ENCODE assay signal across 8 cellular contexts in the genomic region with DNA sequence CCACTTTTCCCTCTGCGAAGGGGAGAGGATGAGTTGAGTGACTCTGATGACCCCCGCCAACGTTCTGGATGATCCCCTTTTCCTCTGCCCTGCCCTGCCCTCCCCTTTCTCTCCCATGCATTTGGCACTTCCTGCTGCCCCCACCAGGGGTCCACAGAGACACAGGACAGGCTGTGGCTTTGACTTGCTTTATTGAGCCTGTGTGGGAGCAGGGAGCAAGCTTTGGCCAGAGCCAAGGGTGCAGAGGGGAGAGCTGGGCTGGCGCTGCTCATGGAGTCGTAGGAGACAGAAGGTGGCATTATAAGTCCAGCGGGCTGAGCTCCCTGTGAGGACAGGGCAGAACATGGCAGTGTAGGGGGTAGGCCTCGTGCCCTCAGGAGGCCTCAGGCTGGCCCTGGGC. TPM values are rescaled to one million over a fixed set of nuclear protein-coding genes. Genes with fewer than 3 reads are reported as not detected.
DNase-seq lines count a peak whose midpoint lies in the region; ATAC-seq and TF ChIP-seq lines count a peak whose summit lies in the region.

No MANE protein-coding gene starts in this region.

- H3K4me3 Mint-ChIP-seq in glutamatergic neuron (ENCODE audit: unreplicated experiment) = no peak overlapping the region
- H3K4me3 Mint-ChIP-seq in activated CD8-positive, alpha-beta memory T cell treated with anti-CD3 and anti-CD28 coated beads, Interleukin-2, amount 10 ng/mL, durations not matched to agents 7 days and 5 days = no peak overlapping the region

- TF ChIP-seq CTCF in glutamatergic neuron (IDR thresholded peaks at IDR 0.05; ENCODE audit: partially characterized antibody, unreplicated experiment) = peak; percentile 88

- ATAC-seq in GM21723 (IDR thresholded peaks at IDR 0.05; ENCODE audit: unreplicated experiment) = no peak
- ATAC-seq in activated CD8-positive, alpha-beta memory T cell treated with anti-CD3 and anti-CD28 coated beads, Interleukin-2, amount 10 ng/mL, durations not matched to agents 7 days and 5 days = no peak

- H3K27me3 Mint-ChIP-seq in glutamatergic neuron (ENCODE audit: unreplicated experiment) = peaks cover 5% of the 10 kb centered on the region
- H3K27me3 Mint-ChIP-seq in activated CD8-positive, alpha-beta memory T cell treated with anti-CD3 and anti-CD28 coated beads, Interleukin-2, amount 10 ng/mL, durations not matched to agents 7 days and 5 days = peaks cover 29% of the 10 kb centered on the region

- peaks cover 6% of the 10 kb centered on the region for H3K4me1 Mint-ChIP-seq in glutamatergic neuron (ENCODE audit: low read depth, unreplicated experiment)
- peaks cover 12% of the 10 kb centered on the region for H3K4me1 Mint-ChIP-seq in activated CD8-positive, alpha-beta memory T cell treated with anti-CD3 and anti-CD28 coated beads, Interleukin-2, amount 10 ng/mL, durations not matched to agents 7 days and 5 days

- H3K36me3 Mint-ChIP-seq in glutamatergic neuron (ENCODE audit: unreplicated experiment) = no peaks in the 10 kb centered on the region
- H3K36me3 Mint-ChIP-seq in activated CD8-positive, alpha-beta memory T cell treated with anti-CD3 and anti-CD28 coated beads, Interleukin-2, amount 10 ng/mL, durations not matched to agents 7 days and 5 days = no peaks in the 10 kb centered on the region

- DNase-seq in CD1c-positive myeloid dendritic cell (ENCODE audit: extremely low spot score) (peak; percentile 17), H4 (ENCODE audit: low spot score) (peak; percentile 51), SK-N-DZ (ENCODE audit: low spot score) (peak; percentile 87), glutamatergic neuron (peak; percentile 85), middle frontal gyrus (ENCODE audit: extremely low spot score, low spot score) (no peak), GOT3 (lab: John Stamatoyannopoulos, UW) (no peak)
- DNase-seq in activated CD8-positive, alpha-beta memory T cell treated with anti-CD3 and anti-CD28 coated beads, Interleukin-2, amount 10 ng/mL, durations not matched to agents 7 days and 5 days = no peak

- no peak overlapping the region for H3K27ac Mint-ChIP-seq in glutamatergic neuron (ENCODE audit: unreplicated experiment)
- no peak overlapping the region for H3K27ac Mint-ChIP-seq in activated CD8-positive, alpha-beta memory T cell treated with anti-CD3 and anti-CD28 coated beads, Interleukin-2, amount 10 ng/mL, durations not matched to agents 7 days and 5 days

- CTCF ChIA-PET in activated CD8-positive, alpha-beta memory T cell treated with anti-CD3 and anti-CD28 coated beads, Interleukin-2, amount 10 ng/mL, durations not matched to agents 7 days and 5 days (lab: Charles Lee) = interaction anchor here (1.3 to 1.5 kb wide), 2 partner anchors 30 to 162 kb away, joined by 3 read pairs; no protein-coding TSS in a partner anchor

- peaks cover 3% of the 10 kb centered on the region for H3K9me3 Mint-ChIP-seq in glutamatergic neuron (ENCODE audit: unreplicated experiment)
- H3K9me3 Mint-ChIP-seq in activated CD8-positive, alpha-beta memory T cell treated with anti-CD3 and anti-CD28 coated beads, Interleukin-2, amount 10 ng/mL, durations not matched to agents 7 days and 5 days (ENCODE audit: low read depth) = no peaks in the 10 kb centered on the region

RNA-seq across cellular contexts. Expression of a gene that starts 1.6 kb away (rescaled TPM):
- total RNA-seq in H4 (2014; rRNA removed; shearing (Covaris generic)) = not detected in 2 replicates
- polyA plus RNA-seq in SK-N-DZ (2014; cell fraction: cytosol; rRNA removed) = 99.5 and 123 TPM in 2 replicates
- polyA plus RNA-seq in SK-N-DZ (2014; cell fraction: nucleus; rRNA removed) = 54.4 and 69.0 TPM in 2 replicates
- not detected for total RNA-seq in glutamatergic neuron (ENCODE audit: unreplicated experiment)
- not detected for total RNA-seq in activated CD8-positive, alpha-beta memory T cell treated with anti-CD3 and anti-CD28 coated beads, Interleukin-2, amount 10 ng/mL, durations not matched to agents 7 days and 5 days

RNA-seq across cellular contexts. Expression of a gene that starts 13.1 kb away (rescaled TPM):
- total RNA-seq in H4 (2014; rRNA removed; shearing (Covaris generic)) = 0.17 TPM in 1 of 2 replicates, not detected in the other
- polyA plus RNA-seq in SK-N-DZ (2014; cell fraction: cytosol; rRNA removed) = 5.0 and 5.9 TPM in 2 replicates
- polyA plus RNA-seq in SK-N-DZ (2014; cell fraction: nucleus; rRNA removed) = 0.73 and 2.0 TPM in 2 replicates
- total RNA-seq in glutamatergic neuron (ENCODE audit: unreplicated experiment) = not detected
- not detected for total RNA-seq in activated CD8-positive, alpha-beta memory T cell treated with anti-CD3 and anti-CD28 coated beads, Interleukin-2, amount 10 ng/mL, durations not matched to agents 7 days and 5 days

RNA-seq across cellular contexts. Expression of a gene that starts 33.3 kb away (rescaled TPM):
- 1.2 and 1.8 TPM in 2 replicates for total RNA-seq in H4 (2014; rRNA removed; shearing (Covaris generic))
- 10.6 and 13.0 TPM in 2 replicates for polyA plus RNA-seq in SK-N-DZ (2014; cell fraction: cytosol; rRNA removed)
- polyA plus RNA-seq in SK-N-DZ (2014; cell fraction: nucleus; rRNA removed) = 8.4 and 11.4 TPM in 2 replicates
- 51.6 TPM for total RNA-seq in glutamatergic neuron (ENCODE audit: unreplicated experiment)
- under 1 TPM; 0.56 to 0.61 TPM for total RNA-seq in activated CD8-positive, alpha-beta memory T cell treated with anti-CD3 and anti-CD28 coated beads, Interleukin-2, amount 10 ng/mL, durations not matched to agents 7 days and 5 days

Comparison
In these comparisons a context has a peak if more than half of its experiments do, and no peak if none do; other contexts are left out.
1. DNase-seq: peak in CD1c-positive myeloid dendritic cell (single experiment), H4 (single experiment), SK-N-DZ (single experiment) and glutamatergic neuron (single experiment); none in middle frontal gyrus (single experiment), GOT3 (single experiment) and activated CD8-positive, alpha-beta memory T cell treated with anti-CD3 and anti-CD28 coated beads, Interleukin-2, amount 10 ng/mL, durations not matched to agents 7 days and 5 days (single experiment).
2. RNA of a gene that starts 33.3 kb away (total RNA-seq): 51.6 TPM in glutamatergic neuron (single experiment); 1.2 to 1.8 TPM in H4 and 0.56 to 0.61 TPM in activated CD8-positive, alpha-beta memory T cell treated with anti-CD3 and anti-CD28 coated beads, Interleukin-2, amount 10 ng/mL, durations not matched to agents 7 days and 5 days; every median in the first group is over 10 times any median in the second.